In the genomic region with DNA sequence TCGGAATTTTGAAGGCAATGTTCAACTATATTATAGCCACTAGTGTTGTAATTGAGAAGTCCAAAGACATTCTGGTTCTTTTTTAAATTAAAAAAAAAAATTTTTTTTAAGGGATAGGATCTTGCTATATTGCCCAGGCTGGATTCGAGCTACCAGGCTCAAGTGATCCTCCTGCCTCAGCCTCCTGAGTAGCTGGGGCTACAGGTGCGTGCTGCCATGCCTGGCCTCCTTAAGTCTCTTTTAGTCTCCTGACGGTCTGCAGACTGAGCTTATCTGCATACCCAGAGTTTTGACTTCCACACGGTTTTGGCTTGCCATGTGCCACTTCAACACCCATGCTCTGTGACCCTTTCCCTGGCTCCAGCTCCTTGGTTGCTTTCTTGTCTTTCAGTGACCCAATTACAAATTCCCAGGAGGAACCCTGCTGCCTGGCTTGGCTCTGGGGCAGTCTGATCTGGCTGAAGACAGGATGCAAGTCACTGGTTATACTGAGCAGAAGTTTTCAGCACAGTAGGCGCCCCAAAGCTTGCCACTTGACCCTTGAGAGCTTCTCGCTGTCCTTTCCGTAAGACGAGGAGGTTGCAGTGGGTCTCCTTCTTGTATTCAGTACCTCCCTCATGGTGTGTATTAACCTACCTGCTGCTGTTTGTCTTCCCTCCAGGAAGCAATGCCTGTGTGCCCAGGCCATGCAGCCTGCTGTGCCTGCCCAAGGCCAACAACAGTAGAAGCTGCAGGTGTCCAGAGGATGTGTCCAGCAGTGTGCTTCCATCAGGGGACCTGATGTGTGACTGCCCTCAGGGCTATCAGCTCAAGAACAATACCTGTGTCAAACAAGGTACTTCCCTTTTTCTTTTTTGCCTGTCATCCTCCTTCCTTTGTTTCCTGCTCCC, we compare ENCODE assay signal across 1 cellular context.
TF ChIP-seq lines count a peak whose summit lies in the region.

No MANE protein-coding gene starts in this region.

TF ChIP-seq in GM23338, 12 proteins besides CTCF, POLR2A, EP300 and RAD21 (continued from another document):
- TF ChIP-seq, protein P1, sequence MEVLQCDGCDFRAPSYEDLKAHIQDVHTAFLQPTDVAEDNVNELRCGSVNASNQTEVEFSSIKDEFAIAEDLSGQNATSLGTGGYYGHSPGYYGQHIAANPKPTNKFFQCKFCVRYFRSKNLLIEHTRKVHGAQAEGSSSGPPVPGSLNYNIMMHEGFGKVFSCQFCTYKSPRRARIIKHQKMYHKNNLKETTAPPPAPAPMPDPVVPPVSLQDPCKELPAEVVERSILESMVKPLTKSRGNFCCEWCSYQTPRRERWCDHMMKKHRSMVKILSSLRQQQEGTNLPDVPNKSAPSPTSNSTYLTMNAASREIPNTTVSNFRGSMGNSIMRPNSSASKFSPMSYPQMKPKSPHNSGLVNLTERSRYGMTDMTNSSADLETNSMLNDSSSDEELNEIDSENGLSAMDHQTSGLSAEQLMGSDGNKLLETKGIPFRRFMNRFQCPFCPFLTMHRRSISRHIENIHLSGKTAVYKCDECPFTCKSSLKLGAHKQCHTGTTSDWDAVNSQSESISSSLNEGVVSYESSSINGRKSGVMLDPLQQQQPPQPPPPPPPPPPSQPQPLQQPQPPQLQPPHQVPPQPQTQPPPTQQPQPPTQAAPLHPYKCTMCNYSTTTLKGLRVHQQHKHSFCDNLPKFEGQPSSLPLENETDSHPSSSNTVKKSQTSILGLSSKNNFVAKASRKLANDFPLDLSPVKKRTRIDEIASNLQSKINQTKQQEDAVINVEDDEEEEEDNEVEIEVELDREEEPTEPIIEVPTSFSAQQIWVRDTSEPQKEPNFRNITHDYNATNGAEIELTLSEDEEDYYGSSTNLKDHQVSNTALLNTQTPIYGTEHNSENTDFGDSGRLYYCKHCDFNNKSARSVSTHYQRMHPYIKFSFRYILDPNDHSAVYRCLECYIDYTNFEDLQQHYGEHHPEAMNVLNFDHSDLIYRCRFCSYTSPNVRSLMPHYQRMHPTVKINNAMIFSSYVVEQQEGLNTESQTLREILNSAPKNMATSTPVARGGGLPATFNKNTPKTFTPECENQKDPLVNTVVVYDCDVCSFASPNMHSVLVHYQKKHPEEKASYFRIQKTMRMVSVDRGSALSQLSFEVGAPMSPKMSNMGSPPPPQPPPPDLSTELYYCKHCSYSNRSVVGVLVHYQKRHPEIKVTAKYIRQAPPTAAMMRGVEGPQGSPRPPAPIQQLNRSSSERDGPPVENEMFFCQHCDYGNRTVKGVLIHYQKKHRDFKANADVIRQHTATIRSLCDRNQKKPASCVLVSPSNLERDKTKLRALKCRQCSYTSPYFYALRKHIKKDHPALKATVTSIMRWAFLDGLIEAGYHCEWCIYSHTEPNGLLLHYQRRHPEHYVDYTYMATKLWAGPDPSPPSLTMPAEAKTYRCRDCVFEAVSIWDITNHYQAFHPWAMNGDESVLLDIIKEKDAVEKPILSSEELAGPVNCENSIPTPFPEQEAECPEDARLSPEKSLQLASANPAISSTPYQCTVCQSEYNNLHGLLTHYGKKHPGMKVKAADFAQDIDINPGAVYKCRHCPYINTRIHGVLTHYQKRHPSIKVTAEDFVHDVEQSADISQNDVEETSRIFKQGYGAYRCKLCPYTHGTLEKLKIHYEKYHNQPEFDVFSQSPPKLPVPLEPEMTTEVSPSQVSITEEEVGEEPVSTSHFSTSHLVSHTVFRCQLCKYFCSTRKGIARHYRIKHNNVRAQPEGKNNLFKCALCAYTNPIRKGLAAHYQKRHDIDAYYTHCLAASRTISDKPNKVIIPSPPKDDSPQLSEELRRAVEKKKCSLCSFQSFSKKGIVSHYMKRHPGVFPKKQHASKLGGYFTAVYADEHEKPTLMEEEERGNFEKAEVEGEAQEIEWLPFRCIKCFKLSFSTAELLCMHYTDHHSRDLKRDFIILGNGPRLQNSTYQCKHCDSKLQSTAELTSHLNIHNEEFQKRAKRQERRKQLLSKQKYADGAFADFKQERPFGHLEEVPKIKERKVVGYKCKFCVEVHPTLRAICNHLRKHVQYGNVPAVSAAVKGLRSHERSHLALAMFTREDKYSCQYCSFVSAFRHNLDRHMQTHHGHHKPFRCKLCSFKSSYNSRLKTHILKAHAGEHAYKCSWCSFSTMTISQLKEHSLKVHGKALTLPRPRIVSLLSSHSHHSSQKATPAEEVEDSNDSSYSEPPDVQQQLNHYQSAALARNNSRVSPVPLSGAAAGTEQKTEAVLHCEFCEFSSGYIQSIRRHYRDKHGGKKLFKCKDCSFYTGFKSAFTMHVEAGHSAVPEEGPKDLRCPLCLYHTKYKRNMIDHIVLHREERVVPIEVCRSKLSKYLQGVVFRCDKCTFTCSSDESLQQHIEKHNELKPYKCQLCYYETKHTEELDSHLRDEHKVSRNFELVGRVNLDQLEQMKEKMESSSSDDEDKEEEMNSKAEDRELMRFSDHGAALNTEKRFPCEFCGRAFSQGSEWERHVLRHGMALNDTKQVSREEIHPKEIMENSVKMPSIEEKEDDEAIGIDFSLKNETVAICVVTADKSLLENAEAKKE (CRISPR knock-in tag; IDR thresholded peaks at IDR 0.05), result no peak
- no peak for TF ChIP-seq CREB1 (CRISPR knock-in tag; IDR thresholded peaks at IDR 0.05; ENCODE audit: low read depth)
- TF ChIP-seq STAT1 (IDR thresholded peaks at IDR 0.05; ENCODE audit: unreplicated experiment), result no peak
- TF ChIP-seq ZNF331 (CRISPR knock-in tag; IDR thresholded peaks at IDR 0.05; ENCODE audit: low read depth), result no peak
- no peak for TF ChIP-seq EZH2 (IDR thresholded peaks at IDR 0.05; ENCODE audit: low read depth, unreplicated experiment)
- TF ChIP-seq NANOG (IDR thresholded peaks at IDR 0.05; ENCODE audit: borderline replicate concordance), result no peak
